8 cellular contexts compared by ENCODE assay signal in the genomic region with DNA sequence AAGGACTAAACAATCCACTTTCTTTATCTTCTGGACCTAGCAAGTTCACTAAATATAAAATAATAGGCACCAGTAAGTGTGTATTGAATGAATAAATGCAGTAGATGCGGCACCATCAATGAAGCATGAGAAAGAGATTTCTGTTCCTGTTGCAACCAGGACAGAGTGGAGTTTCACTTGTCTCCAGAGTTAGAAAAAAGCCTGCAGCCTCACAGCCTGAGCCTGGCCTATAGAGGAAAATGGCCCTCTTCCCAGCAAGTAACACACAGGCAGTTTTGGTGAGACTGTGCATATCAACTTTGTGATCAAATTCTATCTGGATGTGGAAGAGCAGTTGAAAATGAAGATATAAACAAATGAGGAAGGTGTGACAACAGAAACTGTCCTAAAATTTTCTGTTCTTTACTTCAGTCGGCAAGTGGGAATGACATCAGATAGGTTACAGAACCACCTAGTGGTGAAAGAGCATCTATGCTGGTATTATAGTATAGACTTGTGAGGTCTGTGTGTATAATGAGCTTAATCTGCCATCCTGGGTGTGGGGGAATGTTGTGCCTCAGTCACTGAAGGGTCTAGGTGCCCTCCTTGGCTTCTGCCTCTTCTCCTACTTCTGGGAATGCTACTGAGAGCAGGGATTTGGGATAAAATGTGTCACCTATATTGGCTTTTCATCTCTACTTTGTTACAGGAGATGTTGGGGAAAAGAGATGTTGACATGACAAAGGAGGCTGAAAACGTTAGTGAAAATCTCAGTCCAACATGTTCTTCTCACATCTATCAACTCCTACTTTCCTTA. TPM values are rescaled to one million over a fixed set of nuclear protein-coding genes. Genes with fewer than 3 reads are reported as not detected.
DNase-seq lines count a peak whose midpoint lies in the region; ATAC-seq and TF ChIP-seq lines count a peak whose summit lies in the region.

No MANE protein-coding gene starts in this region.

- H2AFZ ChIP-seq in mammary epithelial cell (ENCODE audit: low read depth, low read length): peak overlapping the region; percentile 35

- in situ Hi-C loops in mammary epithelial cell (cut with MboI; ENCODE audit: low sequenced_read_pairs in 2 of 2): loop anchor here (25.0 kb wide), 4 partner anchors 155 to 730 kb away; partner anchors contain the start of genes HMHB1 (in 1 of the 2) and NR3C1 (in 1 of the 2)

- CTCF ChIA-PET in mammary epithelial cell (lab: Charles Lee; ENCODE audit: low non-redundant PET): interaction anchor here (0.5 to 1.0 kb wide), 7 partner anchors 9 to 1683 kb away, joined by 3 to 9 read pairs (median 3); no protein-coding TSS in a partner anchor

- H3K4me3 ChIP-seq in mammary epithelial cell (replicated peaks in 1 of 3; ENCODE audit: insufficient read depth in 1 of 3, low read depth in 2 of 3, low read length in 3 of 3) (no peak overlapping the region), left lung (no peak overlapping the region)

- no peaks in the 10 kb centered on the region for H3K79me2 ChIP-seq in mammary epithelial cell (ENCODE audit: insufficient read depth, low read length)

- H4K20me1 ChIP-seq in mammary epithelial cell (ENCODE audit: insufficient read depth, low read length): no peaks in the 10 kb centered on the region

- H3K9ac ChIP-seq in mammary epithelial cell (ENCODE audit: insufficient read depth, low read length): no peak overlapping the region

- H3K4me1 ChIP-seq in mammary epithelial cell (ENCODE audit: insufficient read depth, low read length): peaks cover 4% of the 10 kb centered on the region
- H3K4me1 ChIP-seq in left lung: peaks cover 0 to 9% of the 10 kb centered on the region in 2 donors

- H3K36me3 ChIP-seq in mammary epithelial cell (ENCODE audit: insufficient read depth, low read length) (no peaks in the 10 kb centered on the region), left lung (no peaks in the 10 kb centered on the region)

- TF ChIP-seq CTCF in mammary epithelial cell (conservative IDR thresholded peaks at IDR 0.05 in 1 of 2, IDR thresholded peaks at IDR 0.05 in 1 of 2; ENCODE audit: extremely low read depth in 1 of 2, insufficient read depth in 1 of 2, low read depth in 1 of 2, low read length in 2 of 2) (peak; percentile 67 to 80), left lung (IDR thresholded peaks at IDR 0.05) (peak; percentile 40 to 58)

- peak; percentile 98 for ATAC-seq in GM19455 (IDR thresholded peaks at IDR 0.05; ENCODE audit: unreplicated experiment)
- ATAC-seq in HG03354 (IDR thresholded peaks at IDR 0.05; ENCODE audit: poor library complexity, severe bottlenecking, unreplicated experiment): peak; percentile 99
- ATAC-seq in left lung: peak; percentile 88

- DNase-seq in EH (ENCODE audit: low read depth) (peak; percentile 65), NCI-H82 treated with DMSO at 0.1 percent for 48 hours (lab: John Stamatoyannopoulos, UW; ENCODE audit: unreplicated experiment) (peak; percentile 54), mammary epithelial cell (peak; percentile 48), left lung (no peak), HK-2 (ENCODE audit: unreplicated experiment) (no peak), OCI-M2 (lab: John Stamatoyannopoulos, UW; ENCODE audit: unreplicated experiment) (no peak)

- intact Hi-C loops in mammary epithelial cell (cut with micrococcal nuclease) (loop anchor here (1.0 to 10.0 kb wide), 3 partner anchors 174 to 1127 kb away; no protein-coding TSS in a partner anchor), left lung (cut with DNase I) (no loop called here)

- H3K9me3 ChIP-seq in mammary epithelial cell (replicated peaks; ENCODE audit: insufficient read depth, low read length): no peaks in the 10 kb centered on the region
- no peaks in the 10 kb centered on the region for H3K9me3 ChIP-seq in left lung

- H3K27ac ChIP-seq in mammary epithelial cell (ENCODE audit: insufficient read depth, low read depth, low read length): no peak overlapping the region
- H3K27ac ChIP-seq in left lung: no peak overlapping the region

- H3K27me3 ChIP-seq in mammary epithelial cell (ENCODE audit: insufficient read depth, low read length): no peaks in the 10 kb centered on the region
- no peaks in the 10 kb centered on the region for H3K27me3 ChIP-seq in left lung

- WGBS in mammary epithelial cell (ENCODE audit: low coverage, missing lambda C conversion rate): 28% methylated on average over 3 of the region's 3 CpGs

- BruUV-seq in mammary epithelial cell (replicated peaks; lab: Mats Ljungman, UMichigan): no TSS peak

- dilution Hi-C loops in mammary epithelial cell (cut with HindIII; ENCODE audit: low sequenced_read_pairs): no loop called here

- no peak overlapping the region for H3K4me2 ChIP-seq in mammary epithelial cell (ENCODE audit: insufficient read depth, low read depth, low read length)

RNA-seq across cellular contexts. Expression of gene YIPF5, which starts 28.2 kb away (rescaled TPM):
- total RNA-seq in mammary epithelial cell: 10 to 100 TPM; 60.0 to 80.9 TPM
- polyA plus RNA-seq in mammary epithelial cell: 57.4 TPM
- polyA minus RNA-seq in mammary epithelial cell: 9.5 TPM
- 10 to 100 TPM; 63.4 to 67.2 TPM for total RNA-seq in left lung

RNA-seq across cellular contexts. Expression of gene KCTD16, which starts 28.4 kb away (rescaled TPM):
- total RNA-seq in mammary epithelial cell (under 1 TPM; 0.21 to 0.33 TPM), left lung (under 1 TPM; 0.60 to 0.73 TPM)
- polyA plus RNA-seq in mammary epithelial cell: 0.03 TPM
- polyA minus RNA-seq in mammary epithelial cell: not detected

Comparison
In these comparisons a context has a peak if more than half of its experiments do, and no peak if none do; other contexts are left out.
1. DNase-seq: peak in EH (single experiment), NCI-H82 treated with DMSO at 0.1 percent for 48 hours (single experiment) and mammary epithelial cell (single experiment); none in left lung (0 of 2), HK-2 (single experiment) and OCI-M2 (single experiment).
2. Peak in every context shown above with its lines, with median percentiles within 50 percentile points of each other: ATAC-seq.